In the genomic region with DNA sequence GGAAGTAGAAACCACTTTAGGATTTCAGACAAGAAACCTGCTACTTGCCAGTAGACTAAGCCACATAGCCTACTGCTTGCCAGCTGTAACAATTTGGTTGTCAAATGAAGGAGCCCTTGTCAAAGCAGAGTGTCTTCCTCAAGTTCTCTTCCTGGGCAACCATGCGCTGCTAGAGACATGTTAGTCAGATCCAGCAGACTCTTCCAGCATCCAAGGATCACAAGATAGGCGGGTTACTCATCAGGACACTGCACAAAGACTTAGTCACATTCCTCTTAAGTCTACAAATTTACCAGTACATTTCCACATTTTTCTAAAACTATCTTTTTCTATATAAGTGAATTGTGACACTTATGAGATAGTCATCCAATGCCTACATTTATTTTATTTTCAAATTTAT, we compare ENCODE assay signal across 14 cellular contexts. TPM values are rescaled to one million over a fixed set of nuclear protein-coding genes. Genes with fewer than 3 reads are reported as not detected.
DNase-seq lines count a peak whose midpoint lies in the region; TF ChIP-seq lines count a peak whose summit lies in the region.
"Had no signal": no experiment of that assay in that cellular context is flagged by ENCODE, and none has a peak within 500 bp of the region (broad histone marks: within the 10 kb centered on the region; RNA-seq: fewer than 3 reads in every experiment).

No MANE protein-coding gene starts in this region.

- TF ChIP-seq CTCF in AG10803 (conservative IDR thresholded peaks at IDR 0.05; ENCODE audit: low read length) = no peak
- TF ChIP-seq CTCF in kidney epithelial cell (IDR thresholded peaks at IDR 0.05; ENCODE audit: insufficient read depth, low read length, poor library complexity, severe bottlenecking) = no peak

- H3K36me3 ChIP-seq in kidney epithelial cell (ENCODE audit: control insufficient read depth, insufficient read depth, low read length) = no peaks in the 10 kb centered on the region

- DNase-seq in AG10803 (ENCODE audit: low read depth) = peak; percentile 84
- peak; percentile 23 for DNase-seq in NCI-H226
- peak; percentile 57 for DNase-seq in dedifferentiated amniotic fluid mesenchymal stem cell (ENCODE audit: extremely low spot score)
- peak; percentile 79 for DNase-seq in kidney epithelial cell (ENCODE audit: low read depth)
- DNase-seq in activated CD4-positive, CD25-positive, alpha-beta regulatory T cell treated with anti-CD3 and anti-CD28 coated beads, Interleukin-2, amount 50 U/mL, for 72 hours = no peak
- no peak for DNase-seq in stimulated activated CD4-positive, alpha-beta T cell treated with anti-CD3 and anti-CD28 coated beads, Interleukin-1b, Interleukin-23, amount 100 ng/mL, for 48 hours
- no peak for DNase-seq in activated CD4-positive, alpha-beta T cell treated with anti-CD3 and anti-CD28 coated beads, Interleukin-2, amount 50 U/mL, for 48 hours
- DNase-seq in central memory CD4-positive, alpha-beta T cell = no peak
- DNase-seq: H7; NCI-H1092; SIG-M5; stimulated activated naive CD4-positive, alpha-beta T cell treated with Interleukin-2 at 50 U/mL for 16 hours had no signal

- H3K27me3 ChIP-seq in kidney epithelial cell (ENCODE audit: control insufficient read depth, insufficient read depth, low read length) = no peaks in the 10 kb centered on the region
- H3K27me3 ChIP-seq: gastroesophageal sphincter had no signal

- H3K4me3 ChIP-seq in AG10803 (ENCODE audit: low read length) (no peak overlapping the region), kidney epithelial cell (ENCODE audit: low read depth, low read length) (no peak overlapping the region)
- H3K4me3 ChIP-seq: coronary artery, gastroesophageal sphincter had no signal

RNA-seq across cellular contexts. Expression of a gene that starts 24.3 kb away (rescaled TPM):
- total RNA-seq in kidney epithelial cell = 72.6 and 74.9 TPM in 2 replicates

RNA-seq across cellular contexts. Expression of a gene that starts 24.5 kb away (rescaled TPM):
- total RNA-seq in kidney epithelial cell = 6.7 and 8.2 TPM in 2 replicates

Comparison
In these comparisons a context has a peak if more than half of its experiments do, and no peak if none do; other contexts are left out.
1. DNase-seq: peak in AG10803 (single experiment), NCI-H226 (single experiment), dedifferentiated amniotic fluid mesenchymal stem cell (single experiment) and kidney epithelial cell (single experiment); none in activated CD4-positive, CD25-positive, alpha-beta regulatory T cell treated with anti-CD3 and anti-CD28 coated beads, Interleukin-2, amount 50 U/mL, for 72 hours (single experiment), stimulated activated CD4-positive, alpha-beta T cell treated with anti-CD3 and anti-CD28 coated beads, Interleukin-1b, Interleukin-23, amount 100 ng/mL, for 48 hours (single experiment), activated CD4-positive, alpha-beta T cell treated with anti-CD3 and anti-CD28 coated beads, Interleukin-2, amount 50 U/mL, for 48 hours (0 of 2) and central memory CD4-positive, alpha-beta T cell (single experiment).